8 cellular contexts compared by ENCODE assay signal in genomic region chr5:143405747-143406098, GRCh38. TPM values are rescaled to one million over a fixed set of nuclear protein-coding genes. Genes with fewer than 3 reads are reported as not detected.
DNase-seq lines count a peak whose midpoint lies in the region; ATAC-seq and TF ChIP-seq lines count a peak whose summit lies in the region.

No MANE protein-coding gene starts in this region.

- peaks cover 37% of the 10 kb centered on the region for H3K4me1 Mint-ChIP-seq in activated CD8-positive, alpha-beta T cell treated with anti-CD3 and anti-CD28 coated beads, Interleukin-2, amount 10 ng/mL, durations not matched to agents 7 days and 5 days (ENCODE audit: low read depth)
- H3K4me1 Mint-ChIP-seq in stimulated activated effector memory CD8-positive, alpha-beta T cell treated with anti-CD3 and anti-CD28 coated beads, Interleukin-12 subunit alpha, Interleukin-12 subunit beta, amount 100 ng/mL, for 72 hours = peaks cover 18% of the 10 kb centered on the region

- peaks cover 9% of the 10 kb centered on the region for H3K9me3 Mint-ChIP-seq in activated CD8-positive, alpha-beta T cell treated with anti-CD3 and anti-CD28 coated beads, Interleukin-2, amount 10 ng/mL, durations not matched to agents 7 days and 5 days (ENCODE audit: insufficient read depth)
- H3K9me3 Mint-ChIP-seq in stimulated activated effector memory CD8-positive, alpha-beta T cell treated with anti-CD3 and anti-CD28 coated beads, Interleukin-12 subunit alpha, Interleukin-12 subunit beta, amount 100 ng/mL, for 72 hours = no peaks in the 10 kb centered on the region

- H3K4me3 ChIP-seq in HFF-Myc (replicated peaks; ENCODE audit: low read depth, low read length) = peak overlapping the region; percentile 72
- peak overlapping the region; percentile 69; the same call in 1 of the 2 replicates for H3K4me3 ChIP-seq in iPS DF 6.9 (ENCODE audit: low read length)

- TF ChIP-seq CTCF in HFF-Myc (IDR thresholded peaks at IDR 0.05; ENCODE audit: low read depth, low read length, missing control alignments) = no peak

- no peaks in the 10 kb centered on the region for H3K36me3 ChIP-seq in iPS DF 6.9 (ENCODE audit: control insufficient read depth, insufficient read depth, low read length)

- H3K27ac ChIP-seq in iPS DF 6.9 (ENCODE audit: low read length) = no peak overlapping the region

- no peaks in the 10 kb centered on the region for H3K9me3 ChIP-seq in iPS DF 6.9 (ENCODE audit: control insufficient read depth, insufficient read depth, low read length)

- H3K27ac Mint-ChIP-seq in activated CD8-positive, alpha-beta T cell treated with anti-CD3 and anti-CD28 coated beads, Interleukin-2, amount 10 ng/mL, durations not matched to agents 7 days and 5 days = peak overlapping the region; percentile 97
- peak overlapping the region; percentile 99 for H3K27ac Mint-ChIP-seq in stimulated activated effector memory CD8-positive, alpha-beta T cell treated with anti-CD3 and anti-CD28 coated beads, Interleukin-12 subunit alpha, Interleukin-12 subunit beta, amount 100 ng/mL, for 72 hours

- POLR2A ChIA-PET in activated CD8-positive, alpha-beta T cell treated with anti-CD3 and anti-CD28 coated beads, Interleukin-2, amount 10 ng/mL, durations not matched to agents 7 days and 5 days (lab: Charles Lee) = interaction anchor here (2.9 to 3.1 kb wide), 2 partner anchors 28 to 402 kb away, joined by 46 to 63 read pairs; no protein-coding TSS in a partner anchor

- CTCF ChIA-PET in activated CD8-positive, alpha-beta T cell treated with anti-CD3 and anti-CD28 coated beads, Interleukin-2, amount 10 ng/mL, durations not matched to agents 7 days and 5 days (lab: Charles Lee) = interaction anchor here (1.6 to 3.0 kb wide), 3 partner anchors 28 to 484 kb away, joined by 5 to 30 read pairs (median 21); no protein-coding TSS in a partner anchor

- no peaks in the 10 kb centered on the region for H3K27me3 Mint-ChIP-seq in activated CD8-positive, alpha-beta T cell treated with anti-CD3 and anti-CD28 coated beads, Interleukin-2, amount 10 ng/mL, durations not matched to agents 7 days and 5 days (ENCODE audit: low read depth)

- peak overlapping the region; percentile 85 for H3K4me3 Mint-ChIP-seq in activated CD8-positive, alpha-beta T cell treated with anti-CD3 and anti-CD28 coated beads, Interleukin-2, amount 10 ng/mL, durations not matched to agents 7 days and 5 days
- peak overlapping the region; percentile 83 for H3K4me3 Mint-ChIP-seq in stimulated activated effector memory CD8-positive, alpha-beta T cell treated with anti-CD3 and anti-CD28 coated beads, Interleukin-12 subunit alpha, Interleukin-12 subunit beta, amount 100 ng/mL, for 72 hours

- H3K36me3 Mint-ChIP-seq in activated CD8-positive, alpha-beta T cell treated with anti-CD3 and anti-CD28 coated beads, Interleukin-2, amount 10 ng/mL, durations not matched to agents 7 days and 5 days (ENCODE audit: low read depth) = peaks cover 25% of the 10 kb centered on the region
- H3K36me3 Mint-ChIP-seq in stimulated activated effector memory CD8-positive, alpha-beta T cell treated with anti-CD3 and anti-CD28 coated beads, Interleukin-12 subunit alpha, Interleukin-12 subunit beta, amount 100 ng/mL, for 72 hours = peaks cover 33% of the 10 kb centered on the region

- DNase-seq in HFF-Myc (ENCODE audit: extremely low read depth, low read depth) (no peak), iPS DF 6.9 (ENCODE audit: low read depth, low spot score) (no peak), foreskin melanocyte (no peak), NCI-H146 (lab: John Stamatoyannopoulos, UW) (no peak), NCI-H82 treated with DMSO at 0.1 percent for 48 hours (lab: John Stamatoyannopoulos, UW; ENCODE audit: unreplicated experiment) (no peak), NCI-H2029 (lab: John Stamatoyannopoulos, UW) (no peak)
- DNase-seq in activated CD8-positive, alpha-beta T cell treated with anti-CD3 and anti-CD28 coated beads, Interleukin-2, amount 10 ng/mL, durations not matched to agents 7 days and 5 days = no peak
- no peak for DNase-seq in stimulated activated effector memory CD8-positive, alpha-beta T cell treated with anti-CD3 and anti-CD28 coated beads, Interleukin-12 subunit alpha, Interleukin-12 subunit beta, amount 100 ng/mL, for 72 hours (ENCODE audit: low spot score in 2 of 2)

- H3K27me3 ChIP-seq in iPS DF 6.9 (ENCODE audit: control insufficient read depth, insufficient read depth, low read length) = peaks cover 7% of the 10 kb centered on the region

- ATAC-seq in activated CD8-positive, alpha-beta T cell treated with anti-CD3 and anti-CD28 coated beads, Interleukin-2, amount 10 ng/mL, durations not matched to agents 7 days and 5 days = no peak
- ATAC-seq in stimulated activated effector memory CD8-positive, alpha-beta T cell treated with anti-CD3 and anti-CD28 coated beads, Interleukin-12 subunit alpha, Interleukin-12 subunit beta, amount 100 ng/mL, for 72 hours = no peak

- H3K4me1 ChIP-seq in iPS DF 6.9 (ENCODE audit: control insufficient read depth, insufficient read depth, low read length) = no peaks in the 10 kb centered on the region

- no CpG with 5 or more reads among the region's 4 CpGs for WGBS in iPS DF 6.9 (ENCODE audit: insufficient coverage, insufficient read length)

RNA-seq across cellular contexts. Expression of gene NR3C1, which starts 2.2 kb away (rescaled TPM):
- total RNA-seq in activated CD8-positive, alpha-beta T cell treated with anti-CD3 and anti-CD28 coated beads, Interleukin-2, amount 10 ng/mL, durations not matched to agents 7 days and 5 days = 10 to 100 TPM; 54.9 to 55.5 TPM
